In the genomic region with DNA sequence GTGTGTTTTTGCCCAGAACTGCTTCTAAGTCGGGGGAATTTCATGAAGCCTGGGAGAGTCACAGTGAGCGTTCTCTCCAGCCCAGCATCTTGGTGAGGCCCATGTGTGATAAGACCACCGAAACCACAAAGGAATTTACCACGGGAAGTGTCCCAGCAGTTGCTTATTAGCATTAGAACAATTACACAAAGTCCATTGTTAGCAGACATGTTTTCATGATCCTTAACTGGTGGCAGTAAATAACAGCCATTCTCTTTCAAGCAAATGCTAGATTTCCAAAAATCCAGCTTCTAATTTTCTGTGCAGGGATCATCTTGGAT, we compare ENCODE assay signal across 17 cellular contexts.
"Had no signal": no experiment of that assay in that cellular context is flagged by ENCODE, and none has a peak within 500 bp of the region (broad histone marks: within the 10 kb centered on the region; RNA-seq: fewer than 3 reads in every experiment).

No MANE protein-coding gene starts in this region.

- DNase-seq: activated CD4-positive, alpha-beta T cell treated with anti-CD3 and anti-CD28 coated beads for 4 hours; activated CD8-positive, alpha-beta T cell treated with anti-CD3 and anti-CD28 coated beads for 36 hours; activated effector memory CD4-positive, alpha-beta T cell treated with anti-CD3 and anti-CD28 coated beads, Interleukin-2, amount 50 U/mL, for 16 hours; activated T-cell treated with anti-CD3 and anti-CD28 coated beads, Interleukin-2, amount 50 U/mL, for 4 hours; dorsolateral prefrontal cortex; erythroblast; mucosa of descending colon; psoas muscle; right lobe of liver; T-helper 1 cell; T1000; trophoblast cell had no signal

- H3K4me3 ChIP-seq: cardiac muscle cell, dorsolateral prefrontal cortex, gastroesophageal sphincter, mucosa of descending colon, psoas muscle, right lobe of liver, suprapubic skin had no signal

- H3K4me1 ChIP-seq: psoas muscle, right lobe of liver had no signal

- H3K9me3 ChIP-seq: gastroesophageal sphincter, mucosa of descending colon, psoas muscle, right lobe of liver, suprapubic skin had no signal

- H3K27ac Mint-ChIP-seq: activated CD8-positive, alpha-beta T cell treated with anti-CD3 and anti-CD28 coated beads for 36 hours; nephron; stimulated activated naive CD8-positive, alpha-beta T cell treated with anti-CD3 and anti-CD28 coated beads, Interleukin-15, Interleukin-2, amounts not matched to agents 100 ng/mL and 50 ng/mL, for 24 hours had no signal

- H3K4me3 Mint-ChIP-seq: activated CD8-positive, alpha-beta T cell treated with anti-CD3 and anti-CD28 coated beads for 36 hours; activated T-cell treated with anti-CD3 and anti-CD28 coated beads, Interleukin-2, amount 50 U/mL, for 4 hours; nephron; stimulated activated naive CD8-positive, alpha-beta T cell treated with anti-CD3 and anti-CD28 coated beads, Interleukin-15, Interleukin-2, amounts not matched to agents 100 ng/mL and 50 ng/mL, for 24 hours had no signal

- H3K27me3 ChIP-seq: cardiac muscle cell, dorsolateral prefrontal cortex, gastroesophageal sphincter, right lobe of liver, suprapubic skin had no signal

- H3K36me3 ChIP-seq: cardiac muscle cell, gastroesophageal sphincter, right lobe of liver, suprapubic skin had no signal

- H3K9me3 Mint-ChIP-seq: activated CD8-positive, alpha-beta T cell treated with anti-CD3 and anti-CD28 coated beads for 36 hours; activated T-cell treated with anti-CD3 and anti-CD28 coated beads, Interleukin-2, amount 50 U/mL, for 4 hours; nephron; stimulated activated naive CD8-positive, alpha-beta T cell treated with anti-CD3 and anti-CD28 coated beads, Interleukin-15, Interleukin-2, amounts not matched to agents 100 ng/mL and 50 ng/mL, for 24 hours had no signal

- H3K27ac ChIP-seq: cardiac muscle cell, dorsolateral prefrontal cortex, gastroesophageal sphincter, psoas muscle, right lobe of liver, suprapubic skin had no signal

- H3K27me3 Mint-ChIP-seq: activated CD8-positive, alpha-beta T cell treated with anti-CD3 and anti-CD28 coated beads for 36 hours; stimulated activated naive CD8-positive, alpha-beta T cell treated with anti-CD3 and anti-CD28 coated beads, Interleukin-15, Interleukin-2, amounts not matched to agents 100 ng/mL and 50 ng/mL, for 24 hours had no signal

- ATAC-seq: activated CD8-positive, alpha-beta T cell treated with anti-CD3 and anti-CD28 coated beads for 36 hours; activated T-cell treated with anti-CD3 and anti-CD28 coated beads, Interleukin-2, amount 50 U/mL, for 4 hours; gastroesophageal sphincter; mucosa of descending colon; right lobe of liver had no signal
